Comparison of ENCODE assay signal across 24 cellular contexts in genomic region chr1:238722812-238723211, GRCh38.
"Had no signal": no experiment of that assay in that cellular context is flagged by ENCODE, and none has a peak within 500 bp of the region (broad histone marks: within the 10 kb centered on the region; RNA-seq: fewer than 3 reads in every experiment).

No MANE protein-coding gene starts in this region.

- ATAC-seq: left cardiac atrium; left colon; left lobe of liver; left lung; left ventricle myocardium superior; lower lobe of right lung; mucosa of descending colon; naive thymus-derived CD4-positive, alpha-beta T cell had no signal

- DNase-seq: hippocampal formation; hypothalamus; immature natural killer cell; islet precursor cell; kidney; kidney glomerular epithelial cell; left cardiac atrium; left colon; left lung; left ventricle myocardium inferior; left ventricle myocardium superior; lower lobe of right lung; mammary epithelial cell; mesenchymal stem cell; mesendoderm; midbrain; mucosa of descending colon; naive B cell; naive thymus-derived CD4-positive, alpha-beta T cell had no signal

- H3K9me3 ChIP-seq: lower lobe of right lung, mucosa of descending colon had no signal

- H3K36me3 ChIP-seq: left lung, left ventricle myocardium inferior, lower lobe of right lung had no signal

- H3K4me1 ChIP-seq: left lung, left ventricle myocardium inferior, lower lobe of right lung had no signal

- H3K4me3 ChIP-seq: hepatocyte, left lung, left ventricle myocardium inferior, lower lobe of right lung, lung, mucosa of descending colon had no signal

- H3K79me2 ChIP-seq: hepatocyte had no signal

- H3K27ac ChIP-seq: hepatocyte, left lung, left ventricle myocardium inferior, lower lobe of right lung had no signal

- H3K27me3 ChIP-seq: hepatocyte, left lung had no signal

- H2AFZ ChIP-seq: hepatocyte had no signal

- H3K4me2 ChIP-seq: hepatocyte had no signal

- FAIRE-seq: islet of Langerhans, keratinocyte, kidney had no signal
